In genomic region chr7:98862203-98862602, GRCh38 we compare ENCODE assay signal across 1 cellular context.
TF ChIP-seq lines count a peak whose summit lies in the region.

No MANE protein-coding gene starts in this region.

TF ChIP-seq in K562, 482 proteins besides CTCF, POLR2A, EP300 and RAD21:
- TF ChIP-seq ZNF512 (tag; IDR thresholded peaks at IDR 0.05) (peak; percentile 62; the same call in 1 of the 2 replicates), MNT (conservative IDR thresholded peaks at IDR 0.05) (no peak)
